In the genomic region with DNA sequence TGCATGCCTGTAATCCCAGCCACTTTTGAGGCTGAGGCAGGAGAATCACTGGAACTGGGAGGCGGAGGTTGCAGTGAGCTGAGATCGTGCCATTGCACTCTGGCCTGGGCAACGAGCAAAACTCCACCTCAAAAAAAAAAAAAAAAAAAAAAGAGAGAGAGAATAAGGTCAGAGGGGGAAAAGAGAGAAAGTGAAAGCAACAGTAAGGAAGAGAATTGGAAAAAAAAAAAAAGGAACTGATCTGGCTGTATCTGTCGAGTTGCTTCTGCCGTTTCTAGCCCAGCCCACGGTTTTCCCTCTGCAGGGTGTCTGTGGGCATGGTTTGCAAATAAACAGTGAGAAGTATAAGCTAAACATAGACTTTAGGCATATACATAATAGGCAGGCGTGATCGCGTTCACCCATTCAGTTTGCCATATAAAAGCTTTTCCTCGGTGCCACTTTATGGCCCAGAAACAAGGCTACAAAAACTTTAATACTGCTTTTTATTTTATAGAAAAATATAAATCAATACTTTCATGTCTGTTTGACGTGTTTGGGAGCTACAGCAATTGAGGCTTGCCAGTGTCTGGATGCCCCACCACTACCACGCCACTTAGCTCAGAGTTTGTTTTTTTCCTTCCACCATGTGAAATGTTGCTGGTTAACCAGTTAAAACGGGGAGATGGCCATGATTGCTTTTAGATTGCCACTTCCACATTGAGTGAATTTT, we compare ENCODE assay signal across 12 cellular contexts.
DNase-seq lines count a peak whose midpoint lies in the region; ATAC-seq and TF ChIP-seq lines count a peak whose summit lies in the region.
"Had no signal": no experiment of that assay in that cellular context is flagged by ENCODE, and none has a peak within 500 bp of the region (broad histone marks: within the 10 kb centered on the region; RNA-seq: fewer than 3 reads in every experiment).

No MANE protein-coding gene starts in this region.

- peaks cover 9% of the 10 kb centered on the region; the same call in 1 of the 2 replicates for H3K9me3 ChIP-seq in OCI-LY7 (ENCODE audit: low read length)
- peaks cover 0 to 4% (median 0%) of the 10 kb centered on the region in 5 donors for H3K9me3 ChIP-seq in subcutaneous abdominal adipose tissue (ENCODE audit: control insufficient read depth in 5 of 5, low read length in 5 of 5)

- no TSS peak for BruUV-seq in OCI-LY7 (replicated peaks; lab: Mats Ljungman, UMichigan)

- CTCF ChIA-PET in OCI-LY7 (lab: Charles Lee; ENCODE audit: unreplicated experiment), result no interaction called here

- intact Hi-C loops in OCI-LY7 (cut with micrococcal nuclease; ENCODE audit: unreplicated experiment), result no loop called here
- intact Hi-C loops in left ventricle myocardium superior (cut with micrococcal nuclease), result no loop called here

- H3K4me1 Mint-ChIP-seq in activated T-cell treated with anti-CD3 and anti-CD28 coated beads, Interleukin-2, amount 50 U/mL, for 24 hours (ENCODE audit: low read depth), result peaks cover 14% of the 10 kb centered on the region

- H3K36me3 ChIP-seq in OCI-LY7 (ENCODE audit: insufficient read depth, low read length) (no peaks in the 10 kb centered on the region), subcutaneous abdominal adipose tissue (ENCODE audit: control insufficient read depth in 5 of 5, insufficient read depth in 5 of 5, low read length in 5 of 5) (no peaks in the 10 kb centered on the region)

- no peak for TF ChIP-seq CTCF in OCI-LY7 (conservative IDR thresholded peaks at IDR 0.05; ENCODE audit: low read length)

- peak overlapping the region in 2 of 5 donors; percentile 27 for H3K9ac ChIP-seq in subcutaneous abdominal adipose tissue (ENCODE audit: low read length in 5 of 5)

- H3K27ac ChIP-seq in OCI-LY7 (ENCODE audit: low read depth, low read length, poor library complexity, severe bottlenecking) (no peak overlapping the region), subcutaneous abdominal adipose tissue (ENCODE audit: low read depth, low read length) (peak overlapping the region; percentile 37)
- H3K27ac ChIP-seq: C4-2B had no signal

- no peaks in the 10 kb centered on the region for H3K79me2 ChIP-seq in OCI-LY7 (ENCODE audit: insufficient read depth, low read depth, low read length)

- peak; percentile 32 for ATAC-seq in left ventricle myocardium superior
- ATAC-seq in GM21528 (IDR thresholded peaks at IDR 0.05; ENCODE audit: low FRiP score, unreplicated experiment), result no peak
- no peak for ATAC-seq in HG03571 (IDR thresholded peaks at IDR 0.05; ENCODE audit: unreplicated experiment)
- ATAC-seq: HCT116 had no signal

- H3K27me3 Mint-ChIP-seq in activated T-cell treated with anti-CD3 and anti-CD28 coated beads, Interleukin-2, amount 50 U/mL, for 24 hours, result no peaks in the 10 kb centered on the region

- peaks cover 7% of the 10 kb centered on the region for H3K9me3 Mint-ChIP-seq in activated T-cell treated with anti-CD3 and anti-CD28 coated beads, Interleukin-2, amount 50 U/mL, for 24 hours

- H3K4me1 ChIP-seq in OCI-LY7 (ENCODE audit: insufficient read depth, low read length, poor library complexity, severe bottlenecking), result no peaks in the 10 kb centered on the region
- peaks cover 0 to 19% (median 14%) of the 10 kb centered on the region in 5 donors for H3K4me1 ChIP-seq in subcutaneous abdominal adipose tissue (ENCODE audit: control insufficient read depth in 5 of 5, insufficient read depth in 5 of 5, low read length in 5 of 5)

- POLR2A ChIA-PET in OCI-LY7 (lab: Charles Lee), result interaction anchor here (0.7 to 1.1 kb wide), 3 partner anchors 9 to 12 kb away, joined by 3 to 9 read pairs (median 6); no protein-coding TSS in a partner anchor

- H3K36me3 Mint-ChIP-seq in activated T-cell treated with anti-CD3 and anti-CD28 coated beads, Interleukin-2, amount 50 U/mL, for 24 hours (ENCODE audit: low read depth), result peaks cover 2% of the 10 kb centered on the region

- no peaks in the 10 kb centered on the region for H3K9me2 ChIP-seq in OCI-LY7 (ENCODE audit: insufficient read depth, low read length)

- peak overlapping the region; percentile 16; the same call in 1 of the 2 replicates for H3K4me2 ChIP-seq in OCI-LY7 (ENCODE audit: low read length)

- peak overlapping the region; percentile 42 for H3K27ac Mint-ChIP-seq in activated T-cell treated with anti-CD3 and anti-CD28 coated beads, Interleukin-2, amount 50 U/mL, for 24 hours

- no peaks in the 10 kb centered on the region for H4K20me1 ChIP-seq in OCI-LY7 (ENCODE audit: insufficient read depth, low read length)

- no peak overlapping the region for H2AFZ ChIP-seq in OCI-LY7 (ENCODE audit: low read length)

- no peaks in the 10 kb centered on the region for H3K27me3 ChIP-seq in subcutaneous abdominal adipose tissue (ENCODE audit: control insufficient read depth in 5 of 5, insufficient read depth in 4 of 5, low read length in 5 of 5)

- no peak for DNase-seq in activated T-cell treated with anti-CD3 and anti-CD28 coated beads, Interleukin-2, amount 50 U/mL, for 24 hours
- DNase-seq in activated T-cell treated with anti-CD3 and anti-CD28 coated beads, Interleukin-2, amount 50 U/mL, for 48 hours, result no peak
- no peak for DNase-seq in OCI-LY7 (ENCODE audit: low spot score)
- DNase-seq in left ventricle myocardium superior, result peak; percentile 35
- no peak for DNase-seq in SW480 (ENCODE audit: low spot score)
- DNase-seq: cortex of kidney; stimulated activated CD8-positive, alpha-beta memory T cell treated with anti-CD3 and anti-CD28 coated beads, Interleukin-4, amount 100 ng/mL, for 48 hours had no signal

- H3K4me3 ChIP-seq in OCI-LY7 (ENCODE audit: low read depth, low read length, poor library complexity, severe bottlenecking) (no peak overlapping the region), subcutaneous abdominal adipose tissue (ENCODE audit: low read depth in 1 of 5, low read length in 5 of 5) (peak overlapping the region; percentile 38 to 56 (median 52))

- peak overlapping the region; percentile 45 for H3K4me3 Mint-ChIP-seq in activated T-cell treated with anti-CD3 and anti-CD28 coated beads, Interleukin-2, amount 50 U/mL, for 24 hours
